Comparison of ENCODE assay signal across 27 cellular contexts in the genomic region with DNA sequence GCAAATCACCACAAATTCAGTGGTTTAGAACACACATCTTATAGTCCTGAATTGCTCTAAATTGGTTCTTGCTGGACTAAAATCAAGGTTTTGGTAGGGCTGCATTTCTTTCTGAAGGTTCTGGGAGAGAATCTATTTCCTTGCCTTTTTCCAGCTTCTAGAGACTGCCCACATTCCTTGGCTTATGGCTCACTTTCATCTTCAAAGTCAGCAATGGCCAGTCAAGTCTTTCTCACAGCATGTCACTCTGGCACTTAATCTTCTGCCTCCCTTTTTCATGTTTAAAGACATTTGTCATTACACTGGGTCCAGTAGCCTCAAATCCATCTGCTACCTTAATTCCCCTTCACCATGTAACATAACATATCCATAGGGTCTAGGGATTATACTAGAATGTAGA.
"Had no signal": no experiment of that assay in that cellular context is flagged by ENCODE, and none has a peak within 500 bp of the region (broad histone marks: within the 10 kb centered on the region; RNA-seq: fewer than 3 reads in every experiment).

No MANE protein-coding gene starts in this region.

- H3K27me3 ChIP-seq: breast epithelium, spleen, uterus had no signal

- H3K4me1 ChIP-seq: breast epithelium, spleen, uterus had no signal

- H3K27ac ChIP-seq: breast epithelium, spleen, thoracic aorta, uterus had no signal

- H3K36me3 ChIP-seq: breast epithelium, spleen, thoracic aorta, uterus had no signal

- H3K36me3 Mint-ChIP-seq: activated CD8-positive, alpha-beta memory T cell treated with anti-CD3 and anti-CD28 coated beads, Interleukin-2, amount 10 ng/mL, durations not matched to agents 7 days and 5 days; activated naive CD4-positive, alpha-beta T cell treated with anti-CD3 and anti-CD28 coated beads, Interleukin-2, amount 50 U/mL, for 24 hours; natural killer cell treated with Interleukin-12 subunit alpha and Interleukin-12 subunit beta and Interleukin-15 and Interleukin-18, amount 100 ng/mL, for 72 hours; stimulated activated effector memory CD8-positive, alpha-beta T cell treated with anti-CD3 and anti-CD28 coated beads, Interleukin-12 subunit alpha, Interleukin-12 subunit beta, amount 100 ng/mL, for 72 hours had no signal

- H3K9me3 ChIP-seq: breast epithelium, mucosa of descending colon, spleen, thoracic aorta, uterus had no signal

- H3K27me3 Mint-ChIP-seq: activated CD4-positive, alpha-beta T cell treated with anti-CD3 and anti-CD28 coated beads for 36 hours; activated CD8-positive, alpha-beta memory T cell treated with anti-CD3 and anti-CD28 coated beads, Interleukin-2, amount 10 ng/mL, durations not matched to agents 7 days and 5 days; activated naive CD4-positive, alpha-beta T cell treated with anti-CD3 and anti-CD28 coated beads, Interleukin-2, amount 50 U/mL, for 24 hours; activated naive CD8-positive, alpha-beta T cell treated with anti-CD3 and anti-CD28 coated beads, Interleukin-2, amount 50 U/mL, for 24 hours; natural killer cell treated with Interleukin-12 subunit alpha and Interleukin-12 subunit beta and Interleukin-15 and Interleukin-18, amount 100 ng/mL, for 72 hours; stimulated activated naive CD8-positive, alpha-beta T cell treated with anti-CD3 and anti-CD28 coated beads, Interleukin-15, Interleukin-2, amounts not matched to agents 100 ng/mL and 50 ng/mL, for 24 hours had no signal

- ATAC-seq: activated CD4-positive, alpha-beta T cell treated with anti-CD3 and anti-CD28 coated beads for 36 hours; activated CD8-positive, alpha-beta memory T cell treated with anti-CD3 and anti-CD28 coated beads, Interleukin-2, amount 10 ng/mL, durations not matched to agents 7 days and 5 days; activated CD8-positive, alpha-beta T cell treated with anti-CD3 and anti-CD28 coated beads, Interleukin-2, amount 10 ng/mL, durations not matched to agents 7 days and 5 days; activated naive CD8-positive, alpha-beta T cell treated with anti-CD3 and anti-CD28 coated beads, Interleukin-2, amount 50 U/mL, for 24 hours; esophagus mucosa; left cardiac atrium; left ventricle myocardium superior; natural killer cell treated with Interleukin-12 subunit alpha and Interleukin-12 subunit beta and Interleukin-15 and Interleukin-18, amount 100 ng/mL, for 72 hours; right cardiac atrium; stimulated activated effector memory CD8-positive, alpha-beta T cell treated with anti-CD3 and anti-CD28 coated beads, Interleukin-12 subunit alpha, Interleukin-12 subunit beta, amount 100 ng/mL, for 72 hours had no signal

- H3K9me3 Mint-ChIP-seq: activated naive CD4-positive, alpha-beta T cell treated with anti-CD3 and anti-CD28 coated beads, Interleukin-2, amount 50 U/mL, for 24 hours; activated naive CD8-positive, alpha-beta T cell treated with anti-CD3 and anti-CD28 coated beads, Interleukin-2, amount 50 U/mL, for 24 hours; activated T-helper 2 cell treated with anti-CD3 and anti-CD28 coated beads, Interferon-gamma antibody, Interleukin-2, Interleukin-4, amounts not matched to agents 10 μg/mL and 5 μg/mL and 100 μg/mL, durations not matched to agents 14 hours and 24 hours and 36 hours; stimulated activated effector memory CD8-positive, alpha-beta T cell treated with anti-CD3 and anti-CD28 coated beads, Interleukin-12 subunit alpha, Interleukin-12 subunit beta, amount 100 ng/mL, for 72 hours; stimulated activated naive CD8-positive, alpha-beta T cell treated with anti-CD3 and anti-CD28 coated beads, Interleukin-15, Interleukin-2, amounts not matched to agents 100 ng/mL and 50 ng/mL, for 24 hours had no signal

- H3K27ac Mint-ChIP-seq: activated CD4-positive, alpha-beta T cell treated with anti-CD3 and anti-CD28 coated beads for 36 hours; activated CD8-positive, alpha-beta memory T cell treated with anti-CD3 and anti-CD28 coated beads, Interleukin-2, amount 10 ng/mL, durations not matched to agents 7 days and 5 days; activated CD8-positive, alpha-beta T cell treated with anti-CD3 and anti-CD28 coated beads, Interleukin-2, amount 10 ng/mL, durations not matched to agents 7 days and 5 days; activated naive CD4-positive, alpha-beta T cell treated with anti-CD3 and anti-CD28 coated beads, Interleukin-2, amount 50 U/mL, for 24 hours; activated naive CD8-positive, alpha-beta T cell treated with anti-CD3 and anti-CD28 coated beads, Interleukin-2, amount 50 U/mL, for 24 hours; activated T-helper 2 cell treated with anti-CD3 and anti-CD28 coated beads, Interferon-gamma antibody, Interleukin-2, Interleukin-4, amounts not matched to agents 10 μg/mL and 5 μg/mL and 100 μg/mL, durations not matched to agents 14 hours and 24 hours and 36 hours; natural killer cell treated with Interleukin-12 subunit alpha and Interleukin-12 subunit beta and Interleukin-15 and Interleukin-18, amount 100 ng/mL, for 72 hours; stimulated activated effector memory CD8-positive, alpha-beta T cell treated with anti-CD3 and anti-CD28 coated beads, Interleukin-12 subunit alpha, Interleukin-12 subunit beta, amount 100 ng/mL, for 72 hours; stimulated activated naive CD8-positive, alpha-beta T cell treated with anti-CD3 and anti-CD28 coated beads, Interleukin-15, Interleukin-2, amounts not matched to agents 100 ng/mL and 50 ng/mL, for 24 hours had no signal

- DNase-seq: activated CD4-positive, alpha-beta T cell treated with anti-CD3 and anti-CD28 coated beads for 36 hours; activated CD4-positive, CD25-positive, alpha-beta regulatory T cell; activated CD8-positive, alpha-beta memory T cell treated with anti-CD3 and anti-CD28 coated beads, Interleukin-2, amount 10 ng/mL, durations not matched to agents 7 days and 5 days; activated CD8-positive, alpha-beta T cell treated with anti-CD3 and anti-CD28 coated beads, Interleukin-2, amount 10 ng/mL, durations not matched to agents 7 days and 5 days; activated naive CD8-positive, alpha-beta T cell treated with anti-CD3 and anti-CD28 coated beads, Interleukin-2, amount 50 U/mL, for 24 hours; activated T-cell treated with anti-CD3 and anti-CD28 coated beads, Interleukin-2, amount 50 U/mL, for 48 hours; amygdala; central memory CD4-positive, alpha-beta T cell; islet precursor cell; left cardiac atrium; left ventricle myocardium superior; mucosa of descending colon; posterior cingulate gyrus; right cardiac atrium; spleen; stimulated activated CD4-positive, alpha-beta T cell treated with anti-CD3 and anti-CD28 coated beads, Interleukin-2, amount 100 ng/mL, for 48 hours; uterus had no signal

- H3K4me3 ChIP-seq: breast epithelium, mucosa of descending colon, spleen, thoracic aorta, uterus had no signal

- H3K4me3 Mint-ChIP-seq: activated CD4-positive, alpha-beta T cell treated with anti-CD3 and anti-CD28 coated beads for 36 hours; activated CD8-positive, alpha-beta memory T cell treated with anti-CD3 and anti-CD28 coated beads, Interleukin-2, amount 10 ng/mL, durations not matched to agents 7 days and 5 days; activated CD8-positive, alpha-beta T cell treated with anti-CD3 and anti-CD28 coated beads, Interleukin-2, amount 10 ng/mL, durations not matched to agents 7 days and 5 days; activated naive CD4-positive, alpha-beta T cell treated with anti-CD3 and anti-CD28 coated beads, Interleukin-2, amount 50 U/mL, for 24 hours; activated naive CD8-positive, alpha-beta T cell treated with anti-CD3 and anti-CD28 coated beads, Interleukin-2, amount 50 U/mL, for 24 hours; natural killer cell treated with Interleukin-12 subunit alpha and Interleukin-12 subunit beta and Interleukin-15 and Interleukin-18, amount 100 ng/mL, for 72 hours; stimulated activated effector memory CD8-positive, alpha-beta T cell treated with anti-CD3 and anti-CD28 coated beads, Interleukin-12 subunit alpha, Interleukin-12 subunit beta, amount 100 ng/mL, for 72 hours; stimulated activated naive CD8-positive, alpha-beta T cell treated with anti-CD3 and anti-CD28 coated beads, Interleukin-15, Interleukin-2, amounts not matched to agents 100 ng/mL and 50 ng/mL, for 24 hours had no signal

- FAIRE-seq: endothelial cell of umbilical vein, frontal cortex had no signal
